ENCODE assay signal across 12 cellular contexts in genomic region chr12:12240671-12241345, GRCh38. TPM values are rescaled to one million over a fixed set of nuclear protein-coding genes. Genes with fewer than 3 reads are reported as not detected.
DNase-seq lines count a peak whose midpoint lies in the region; TF ChIP-seq lines count a peak whose summit lies in the region.
"Had no signal": no experiment of that assay in that cellular context is flagged by ENCODE, and none has a peak within 500 bp of the region (broad histone marks: within the 10 kb centered on the region; RNA-seq: fewer than 3 reads in every experiment).

No MANE protein-coding gene starts in this region.

- no peak for TF ChIP-seq CTCF in A673 (conservative IDR thresholded peaks at IDR 0.05; ENCODE audit: low read depth, low read length)

- DNase-seq in A673 (ENCODE audit: low spot score) (peak; percentile 80), NCI-H1048 (lab: John Stamatoyannopoulos, UW) (peak; percentile 71), NCI-H1694 treated with DMSO at 0.1 percent for 48 hours (lab: John Stamatoyannopoulos, UW) (no peak), NCI-H2081 treated with DMSO at 0.1 percent for 48 hours (lab: John Stamatoyannopoulos, UW) (no peak), H7 (no peak)
- DNase-seq in effector CD8-positive, alpha-beta T cell (lab: John Stamatoyannopoulos, UW), result no peak
- DNase-seq: activated CD4-positive, alpha-beta memory T cell treated with anti-CD3 and anti-CD28 coated beads for 36 hours; activated naive CD4-positive, alpha-beta T cell treated with anti-CD3 and anti-CD28 coated beads, Interleukin-2, amount 50 U/mL, for 16 hours; esophagus squamous epithelium; stimulated activated naive CD4-positive, alpha-beta T cell had no signal

- H3K9me3 ChIP-seq in A673 (ENCODE audit: low read depth, low read length, poor library complexity, severe bottlenecking) (no peaks in the 10 kb centered on the region), ectodermal cell (ENCODE audit: control insufficient read depth, low read length) (peaks cover 3% of the 10 kb centered on the region), mesodermal cell (ENCODE audit: control insufficient read depth, low read length) (peaks cover 6% of the 10 kb centered on the region)
- H3K9me3 ChIP-seq: esophagus squamous epithelium had no signal

- H3K36me3 ChIP-seq in A673 (ENCODE audit: insufficient read depth, low read length, poor library complexity, severe bottlenecking), result peaks cover 16% of the 10 kb centered on the region
- H3K36me3 ChIP-seq in ectodermal cell (ENCODE audit: control insufficient read depth, insufficient read depth, low read length), result peaks cover 3% of the 10 kb centered on the region
- H3K36me3 ChIP-seq in mesodermal cell (ENCODE audit: control insufficient read depth, insufficient read depth, low read length), result peaks cover 11% of the 10 kb centered on the region
- no peaks in the 10 kb centered on the region; the same call in none of the 2 replicates for H3K36me3 ChIP-seq in H7 (replicated peaks; ENCODE audit: control insufficient read depth, insufficient read depth, low read length)

- BruUV-seq in A673 (replicated peaks; lab: Mats Ljungman, UMichigan), result TSS peak; percentile 8

- CTCF ChIA-PET in A673 (lab: Charles Lee), result no interaction called here

- H3K27me3 ChIP-seq in A673 (replicated peaks; ENCODE audit: insufficient read depth, low read depth, low read length, poor library complexity) (no peaks in the 10 kb centered on the region), ectodermal cell (ENCODE audit: control insufficient read depth, insufficient read depth, low read length, poor library complexity, severe bottlenecking) (no peaks in the 10 kb centered on the region), H7 (ENCODE audit: control insufficient read depth, insufficient read depth, low read length) (no peaks in the 10 kb centered on the region)
- H3K27me3 ChIP-seq: esophagus squamous epithelium had no signal

- POLR2A ChIA-PET in A673 (lab: Charles Lee; ENCODE audit: low non-redundant PET), result interaction anchor here (0.7 to 1.1 kb wide), 2 partner anchors 26 kb away, joined by 3 to 4 read pairs; partner anchors contain the start of gene LRP6

- H3K27ac ChIP-seq in A673 (ENCODE audit: low read depth, low read length, poor library complexity, severe bottlenecking), result peak overlapping the region; percentile 75
- peak overlapping the region; percentile 64 for H3K27ac ChIP-seq in ectodermal cell (ENCODE audit: insufficient read depth, low read depth, low read length, poor library complexity, severe bottlenecking)
- peak overlapping the region; percentile 96 for H3K27ac ChIP-seq in mesodermal cell (ENCODE audit: low read depth, low read length, severe bottlenecking)
- H3K27ac ChIP-seq: esophagus squamous epithelium had no signal

- WGBS in ectodermal cell, 2 experiments, result 62 to 71% methylated on average over 4 to 5 of the region's 5 CpGs
- WGBS in mesodermal cell (ENCODE audit: insufficient coverage in 2 of 2), 2 experiments, result 76 to 79% methylated on average over 3 to 4 of the region's 5 CpGs

- peaks cover 50% of the 10 kb centered on the region for H3K4me1 ChIP-seq in A673 (ENCODE audit: insufficient read depth, low read length, poor library complexity, severe bottlenecking)
- peaks cover 6% of the 10 kb centered on the region for H3K4me1 ChIP-seq in ectodermal cell (ENCODE audit: control insufficient read depth, insufficient read depth, low read length)
- peaks cover 4% of the 10 kb centered on the region for H3K4me1 ChIP-seq in mesodermal cell (ENCODE audit: control insufficient read depth, insufficient read depth, low read length, poor library complexity, severe bottlenecking)
- H3K4me1 ChIP-seq: esophagus squamous epithelium had no signal

- intact Hi-C loops in A673 (cut with micrococcal nuclease; ENCODE audit: unreplicated experiment), result loop anchor here (10.0 kb wide), 1 partner anchor 636 kb away; no protein-coding TSS in a partner anchor

- H3K4me3 ChIP-seq in A673 (ENCODE audit: low read depth, low read length, poor library complexity, severe bottlenecking), result peak overlapping the region; percentile 29
- no peak overlapping the region for H3K4me3 ChIP-seq in ectodermal cell (ENCODE audit: insufficient read depth, low read depth, low read length)
- no peak overlapping the region for H3K4me3 ChIP-seq in mesodermal cell (ENCODE audit: extremely low read depth, insufficient read depth, low read length, poor library complexity, severe bottlenecking)
- no peak overlapping the region for H3K4me3 ChIP-seq in H7 (ENCODE audit: insufficient read depth, low read depth, low read length)
- H3K4me3 ChIP-seq: esophagus squamous epithelium had no signal

RNA-seq across cellular contexts. Expression of gene LRP6, which starts 26.0 kb away (rescaled TPM):
- total RNA-seq in A673 (2021), result 97.4 and 108 TPM in 2 replicates
- 38.5 TPM for polyA plus RNA-seq in ectodermal cell (2013, experiment 1 of 4)
- 40.8 TPM for polyA plus RNA-seq in ectodermal cell (2013, experiment 2 of 4)
- 30.3 TPM for polyA plus RNA-seq in ectodermal cell (2013, experiment 3 of 4)
- polyA plus RNA-seq in ectodermal cell (2013, experiment 4 of 4), result 38.6 TPM
- polyA plus RNA-seq in mesodermal cell (2013, experiment 1 of 2), result 24.2 TPM
- polyA plus RNA-seq in mesodermal cell (2013, experiment 2 of 2), result 21.2 TPM
- 44.6 and 48.0 TPM in 2 replicates for total RNA-seq in H7 (2014; rRNA removed; shearing (Covaris generic))

Comparison
In these comparisons a context has a peak if more than half of its experiments do, and no peak if none do; other contexts are left out.
1. DNase-seq: peak in A673 (single experiment) and NCI-H1048 (single experiment); none in NCI-H1694 treated with DMSO at 0.1 percent for 48 hours (single experiment), NCI-H2081 treated with DMSO at 0.1 percent for 48 hours (single experiment), H7 (single experiment) and effector CD8-positive, alpha-beta T cell (single experiment).
2. Peak in every context shown above with its lines, with median percentiles within 50 percentile points of each other: H3K27ac ChIP-seq.